11 cellular contexts compared by ENCODE assay signal in the genomic region with DNA sequence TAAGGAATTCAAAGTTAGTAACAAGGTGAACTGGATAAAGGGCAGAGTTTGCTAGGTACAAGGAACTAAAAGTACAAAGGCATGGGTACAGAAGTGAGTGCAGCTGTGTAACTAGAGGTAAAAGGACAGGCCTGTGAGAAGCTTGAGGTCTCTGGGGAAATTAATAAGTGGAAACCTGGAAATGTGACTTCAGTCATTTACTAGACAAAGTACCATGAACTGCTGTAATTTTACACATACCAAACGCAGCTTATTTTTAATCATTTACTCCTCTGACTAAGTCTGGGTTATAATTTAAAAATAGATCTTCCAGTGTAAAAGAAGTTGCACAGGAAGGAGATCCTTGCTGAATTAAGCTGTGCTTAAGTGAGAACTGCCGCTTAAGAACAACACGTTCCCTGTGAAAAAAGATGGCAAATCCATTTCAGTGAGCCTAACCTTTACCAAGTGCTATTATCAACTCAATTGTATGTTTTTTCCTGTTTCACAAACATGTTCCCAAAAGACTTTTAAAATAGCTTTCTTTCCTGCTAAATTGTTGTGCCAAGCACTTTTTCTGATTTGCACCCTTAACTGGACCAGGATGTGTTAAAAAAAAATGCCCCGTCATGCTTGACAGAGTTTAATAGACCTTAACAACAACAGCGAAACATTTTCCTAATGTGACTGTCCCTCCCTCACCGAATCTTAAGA. TPM values are rescaled to one million over a fixed set of nuclear protein-coding genes. Genes with fewer than 3 reads are reported as not detected.
DNase-seq lines count a peak whose midpoint lies in the region; ATAC-seq and TF ChIP-seq lines count a peak whose summit lies in the region.
"Had no signal": no experiment of that assay in that cellular context is flagged by ENCODE, and none has a peak within 500 bp of the region (broad histone marks: within the 10 kb centered on the region; RNA-seq: fewer than 3 reads in every experiment).

No MANE protein-coding gene starts in this region.

- H4K20me1 ChIP-seq in BLaER1 treated with 17β-estradiol and CSF1 and Interleukin-3, amounts not matched to agents 10 nM and 100 nM = no peaks in the 10 kb centered on the region

- TF ChIP-seq CTCF in endothelial cell (IDR thresholded peaks at IDR 0.05; ENCODE audit: unreplicated experiment) = no peak
- TF ChIP-seq CTCF in nephron (IDR thresholded peaks at IDR 0.05; ENCODE audit: unreplicated experiment in 3 of 3) = no peak

- CTCF ChIA-PET in activated CD8-positive, alpha-beta T cell treated with anti-CD3 and anti-CD28 coated beads, Interleukin-2, amount 10 ng/mL, durations not matched to agents 7 days and 5 days (lab: Charles Lee) = no interaction called here

- H3K9me3 ChIP-seq in BLaER1 treated with 17β-estradiol and CSF1 and Interleukin-3, amounts not matched to agents 10 nM and 100 nM (replicated peaks in 1 of 11) = no peaks in the 10 kb centered on the region
- H3K9me3 ChIP-seq: BE2C had no signal

- H3K27me3 ChIP-seq in BLaER1 treated with 17β-estradiol and CSF1 and Interleukin-3, amounts not matched to agents 10 nM and 100 nM = no peaks in the 10 kb centered on the region
- H3K27me3 ChIP-seq: BE2C had no signal

- H3K4me1 Mint-ChIP-seq in endothelial cell (ENCODE audit: unreplicated experiment) (peaks cover 34% of the 10 kb centered on the region), nephron (peaks cover 33% of the 10 kb centered on the region)
- H3K4me1 Mint-ChIP-seq in activated CD8-positive, alpha-beta T cell treated with anti-CD3 and anti-CD28 coated beads, Interleukin-2, amount 10 ng/mL, durations not matched to agents 7 days and 5 days (ENCODE audit: low read depth) = no peaks in the 10 kb centered on the region

- no peaks in the 10 kb centered on the region for H3K36me3 ChIP-seq in BLaER1 treated with 17β-estradiol and CSF1 and Interleukin-3, amounts not matched to agents 10 nM and 100 nM
- H3K36me3 ChIP-seq: BE2C had no signal

- POLR2A ChIA-PET in activated CD8-positive, alpha-beta T cell treated with anti-CD3 and anti-CD28 coated beads, Interleukin-2, amount 10 ng/mL, durations not matched to agents 7 days and 5 days (lab: Charles Lee) = no interaction called here

- peak overlapping the region in 9 of 11 experiments; percentile 1 to 62 (median 32); a peak in 10 of 22 replicates for H3K4me2 ChIP-seq in BLaER1 treated with 17β-estradiol and CSF1 and Interleukin-3, amounts not matched to agents 10 nM and 100 nM

- no peak overlapping the region for H3K9ac ChIP-seq in BLaER1 treated with 17β-estradiol and CSF1 and Interleukin-3, amounts not matched to agents 10 nM and 100 nM

- H3K27ac Mint-ChIP-seq in endothelial cell (ENCODE audit: unreplicated experiment) (peak overlapping the region; percentile 78), nephron (peak overlapping the region; percentile 88 to 97 (median 94))
- no peak overlapping the region for H3K27ac Mint-ChIP-seq in activated CD8-positive, alpha-beta T cell treated with anti-CD3 and anti-CD28 coated beads, Interleukin-2, amount 10 ng/mL, durations not matched to agents 7 days and 5 days

- no peak overlapping the region for H3K27ac ChIP-seq in BLaER1 treated with 17β-estradiol and CSF1 and Interleukin-3, amounts not matched to agents 10 nM and 100 nM

- H3K4me3 Mint-ChIP-seq in endothelial cell (ENCODE audit: unreplicated experiment) (no peak overlapping the region), nephron (peak overlapping the region in 2 of 3 experiments; percentile 38 to 45)
- H3K4me3 Mint-ChIP-seq in activated CD8-positive, alpha-beta T cell treated with anti-CD3 and anti-CD28 coated beads, Interleukin-2, amount 10 ng/mL, durations not matched to agents 7 days and 5 days = no peak overlapping the region

- ATAC-seq in HG03097 (IDR thresholded peaks at IDR 0.05; ENCODE audit: low FRiP score, unreplicated experiment) (peak; percentile 87), HG03159 (IDR thresholded peaks at IDR 0.05; ENCODE audit: unreplicated experiment) (no peak)
- ATAC-seq in activated CD8-positive, alpha-beta T cell treated with anti-CD3 and anti-CD28 coated beads, Interleukin-2, amount 10 ng/mL, durations not matched to agents 7 days and 5 days = no peak

- H3K4me3 ChIP-seq in BLaER1 treated with 17β-estradiol and CSF1 and Interleukin-3, amounts not matched to agents 10 nM and 100 nM = no peak overlapping the region

- peaks cover 5 to 14% (median 8%) of the 10 kb centered on the region in 10 experiments; a peak in 16 of 20 replicates for H3K4me1 ChIP-seq in BLaER1 treated with 17β-estradiol and CSF1 and Interleukin-3, amounts not matched to agents 10 nM and 100 nM
- H3K4me1 ChIP-seq: BE2C had no signal

- no peaks in the 10 kb centered on the region for H3K27me3 Mint-ChIP-seq in endothelial cell (ENCODE audit: unreplicated experiment)
- no peaks in the 10 kb centered on the region for H3K27me3 Mint-ChIP-seq in nephron (ENCODE audit: low read depth)
- H3K27me3 Mint-ChIP-seq in activated CD8-positive, alpha-beta T cell treated with anti-CD3 and anti-CD28 coated beads, Interleukin-2, amount 10 ng/mL, durations not matched to agents 7 days and 5 days (ENCODE audit: low read depth) = no peaks in the 10 kb centered on the region

- no peak for DNase-seq in endothelial cell (ENCODE audit: low spot score)
- DNase-seq in NCI-H524 treated with DMSO at 0.1 percent for 48 hours (lab: John Stamatoyannopoulos, UW) = no peak
- DNase-seq in activated CD8-positive, alpha-beta T cell treated with anti-CD3 and anti-CD28 coated beads, Interleukin-2, amount 10 ng/mL, durations not matched to agents 7 days and 5 days = no peak
- no peak for DNase-seq in NCI-H82 (lab: John Stamatoyannopoulos, UW)
- DNase-seq: BE2C; effector CD8-positive, alpha-beta T cell; NCI-H2029 treated with DMSO at 0.1 percent for 48 hours had no signal

- H3K36me3 Mint-ChIP-seq in endothelial cell (ENCODE audit: low read depth, unreplicated experiment) = peaks cover 12% of the 10 kb centered on the region
- no peaks in the 10 kb centered on the region for H3K36me3 Mint-ChIP-seq in nephron (ENCODE audit: low read depth)
- H3K36me3 Mint-ChIP-seq in activated CD8-positive, alpha-beta T cell treated with anti-CD3 and anti-CD28 coated beads, Interleukin-2, amount 10 ng/mL, durations not matched to agents 7 days and 5 days (ENCODE audit: low read depth) = no peaks in the 10 kb centered on the region

- no peaks in the 10 kb centered on the region for H3K9me3 Mint-ChIP-seq in endothelial cell (ENCODE audit: unreplicated experiment)
- no peaks in the 10 kb centered on the region for H3K9me3 Mint-ChIP-seq in nephron
- no peaks in the 10 kb centered on the region for H3K9me3 Mint-ChIP-seq in activated CD8-positive, alpha-beta T cell treated with anti-CD3 and anti-CD28 coated beads, Interleukin-2, amount 10 ng/mL, durations not matched to agents 7 days and 5 days (ENCODE audit: insufficient read depth)

RNA-seq across cellular contexts. Expression of a gene that starts 44.3 kb away (rescaled TPM):
- 129 TPM for total RNA-seq in endothelial cell (ENCODE audit: unreplicated experiment)
- total RNA-seq in activated CD8-positive, alpha-beta T cell treated with anti-CD3 and anti-CD28 coated beads, Interleukin-2, amount 10 ng/mL, durations not matched to agents 7 days and 5 days = 1 to 10 TPM in 1 of 2 experiments, under 1 TPM in 1; 0.79 to 1.1 TPM

Comparison
In these comparisons a context has a peak if more than half of its experiments do, and no peak if none do; other contexts are left out.
1. H3K4me3 Mint-ChIP-seq: peak in nephron (2 of 3); none in endothelial cell (single experiment) and activated CD8-positive, alpha-beta T cell treated with anti-CD3 and anti-CD28 coated beads, Interleukin-2, amount 10 ng/mL, durations not matched to agents 7 days and 5 days (single experiment).
2. RNA of a gene that starts 44.3 kb away (total RNA-seq): 129 TPM in endothelial cell (single experiment); 0.79 to 1.1 TPM in activated CD8-positive, alpha-beta T cell treated with anti-CD3 and anti-CD28 coated beads, Interleukin-2, amount 10 ng/mL, durations not matched to agents 7 days and 5 days; every median in the first group is over 10 times any median in the second.